In the genomic region with DNA sequence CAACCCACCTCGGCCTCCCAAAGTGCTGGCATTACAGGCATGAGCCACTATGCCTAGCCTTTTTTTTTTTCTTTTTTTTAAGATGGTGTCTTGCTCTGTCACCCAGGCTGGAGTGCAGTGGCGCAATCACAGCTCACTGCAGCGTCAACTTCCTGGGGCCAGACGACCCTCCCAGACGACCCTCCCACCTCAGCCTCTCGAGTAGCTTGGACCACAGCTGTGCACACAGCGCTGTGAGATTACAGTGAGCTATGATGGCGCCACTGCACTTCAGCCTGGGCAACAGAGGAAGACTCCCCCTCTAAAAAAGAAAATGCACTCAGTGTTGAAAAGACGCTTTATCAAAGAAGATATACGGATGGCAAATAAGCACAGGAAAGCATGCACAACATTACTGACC, we compare ENCODE assay signal across 15 cellular contexts.
"Had no signal": no experiment of that assay in that cellular context is flagged by ENCODE, and none has a peak within 500 bp of the region (broad histone marks: within the 10 kb centered on the region; RNA-seq: fewer than 3 reads in every experiment).

No MANE protein-coding gene starts in this region.

- DNase-seq: effector memory CD8-positive, alpha-beta T cell; esophagus squamous epithelium; foreskin fibroblast; glutamatergic neuron; islet precursor cell; mammary epithelial cell; naive thymus-derived CD4-positive, alpha-beta T cell; nephron progenitor cell; ovary; right cardiac atrium; stimulated activated CD4-positive, alpha-beta T cell treated with anti-CD3 and anti-CD28 coated beads, Interleukin-2, amount 100 ng/mL, for 48 hours; stimulated activated naive CD4-positive, alpha-beta T cell treated with Interleukin-2 at 50 U/mL for 16 hours had no signal

- H3K4me3 ChIP-seq: esophagus squamous epithelium, gastroesophageal sphincter, ovary, smooth muscle cell had no signal

- H3K27ac ChIP-seq: esophagus squamous epithelium, gastroesophageal sphincter, ovary had no signal

- ATAC-seq: effector memory CD8-positive, alpha-beta T cell; gastroesophageal sphincter; left lobe of liver; naive thymus-derived CD4-positive, alpha-beta T cell; right cardiac atrium had no signal

- H3K36me3 ChIP-seq: esophagus squamous epithelium, gastroesophageal sphincter, ovary had no signal

- H3K9me3 ChIP-seq: esophagus squamous epithelium, gastroesophageal sphincter, ovary had no signal

- H3K4me2 ChIP-seq: smooth muscle cell had no signal

- H3K27me3 ChIP-seq: ovary had no signal
